1 cellular context compared by ENCODE assay signal in genomic region chr9:129558551-129559505, GRCh38.
TF ChIP-seq lines count a peak whose summit lies in the region.

No MANE protein-coding gene starts in this region.

TF ChIP-seq in HepG2, 621 proteins besides CTCF, POLR2A, EP300 and RAD21 (continued from another document and continues in another):
- TF ChIP-seq PRDM10 (CRISPR knock-in tag; IDR thresholded peaks at IDR 0.05; ENCODE audit: low read depth) (peak; percentile 92), SIN3A (IDR thresholded peaks at IDR 0.05; ENCODE audit: borderline replicate concordance, low read depth, low read length) (no peak), ARID3A (IDR thresholded peaks at IDR 0.05; ENCODE audit: low read depth, low read length) (peak; percentile 89), SNAPC2 (CRISPR knock-in tag; IDR thresholded peaks at IDR 0.05) (peak; percentile 87; the same call in 1 of the 2 replicates), ZSCAN22 (CRISPR knock-in tag; IDR thresholded peaks at IDR 0.05) (no peak; the same call in 1 of the 2 replicates), TAF1 (CRISPR knock-in tag; IDR thresholded peaks at IDR 0.05) (peak; percentile 48), ZFAT (CRISPR knock-in tag; conservative IDR thresholded peaks at IDR 0.05) (peak; percentile 60; the same call in 1 of the 2 replicates), ZNF274 (CRISPR knock-in tag; IDR thresholded peaks at IDR 0.05) (peak; percentile 95), SRSF4 (IDR thresholded peaks at IDR 0.05; ENCODE audit: low read depth, low read length, poor library complexity, severe bottlenecking) (no peak), ARID5B (CRISPR knock-in tag; IDR thresholded peaks at IDR 0.05) (peak; percentile 87), ZNF362 (CRISPR knock-in tag; IDR thresholded peaks at IDR 0.05; ENCODE audit: borderline replicate concordance) (peak; percentile 29; the same call in 1 of the 2 replicates), HHEX (CRISPR knock-in tag; IDR thresholded peaks at IDR 0.05) (0 out of 2 replicates have a peak, but pooled peaks have one; percentile 4), NFKB2 (CRISPR knock-in tag; IDR thresholded peaks at IDR 0.05; ENCODE audit: borderline replicate concordance) (peak; percentile 96), ZNF792 (CRISPR knock-in tag; IDR thresholded peaks at IDR 0.05) (peak; percentile 94; the same call in 1 of the 2 replicates), RFX1 (IDR thresholded peaks at IDR 0.05) (no peak), PRDM4 (CRISPR knock-in tag; IDR thresholded peaks at IDR 0.05; ENCODE audit: borderline replicate concordance) (no peak), ZXDC (CRISPR knock-in tag; IDR thresholded peaks at IDR 0.05) (peak; percentile 83), MLXIP (CRISPR knock-in tag; IDR thresholded peaks at IDR 0.05; ENCODE audit: borderline replicate concordance) (peak; percentile 99), KDM5B (CRISPR knock-in tag; IDR thresholded peaks at IDR 0.05; ENCODE audit: borderline replicate concordance) (peak; percentile 97), TEAD2 (CRISPR knock-in tag; IDR thresholded peaks at IDR 0.05) (0 out of 2 replicates have a peak, but pooled peaks have one; percentile 86), ZNF20 (CRISPR knock-in tag; IDR thresholded peaks at IDR 0.05) (no peak), ZSCAN29 (CRISPR knock-in tag; conservative IDR thresholded peaks at IDR 0.05) (no peak), RBM39 (IDR thresholded peaks at IDR 0.05; ENCODE audit: low read depth, low read length, poor library complexity, severe bottlenecking) (no peak), SMC3 (IDR thresholded peaks at IDR 0.05; ENCODE audit: low read length) (peak; percentile 16; the same call in 1 of the 2 replicates), ZNF800 (CRISPR knock-in tag; IDR thresholded peaks at IDR 0.05) (peak; percentile 89; the same call in 1 of the 2 replicates), NFE2 (CRISPR knock-in tag; IDR thresholded peaks at IDR 0.05) (no peak), SSRP1 (CRISPR knock-in tag; IDR thresholded peaks at IDR 0.05) (no peak; the same call in 1 of the 2 replicates), GRHL1 (CRISPR knock-in tag; conservative IDR thresholded peaks at IDR 0.05) (no peak), IKZF4 (CRISPR knock-in tag; IDR thresholded peaks at IDR 0.05; ENCODE audit: borderline replicate concordance, low read depth, not compliant biosample characterization) (no peak), ARNT2 (CRISPR knock-in tag; IDR thresholded peaks at IDR 0.05; ENCODE audit: low read depth) (0 out of 2 replicates have a peak, but pooled peaks have one; percentile 42), ZNF367 (CRISPR knock-in tag; IDR thresholded peaks at IDR 0.05; ENCODE audit: borderline replicate concordance) (no peak), TGIF2 (CRISPR knock-in tag; IDR thresholded peaks at IDR 0.05) (peak; percentile 78; the same call in 1 of the 2 replicates)
